Comparison of ENCODE assay signal across 17 cellular contexts in genomic region chr5:64952961-64953360, GRCh38.
A peak's percentile ranks its signal among the peaks of the same experiment; 100 is the strongest.
DNase-seq lines count a peak whose midpoint lies in the region; TF ChIP-seq lines count a peak whose summit lies in the region.
"Had no signal": no experiment of that assay in that cellular context is flagged by ENCODE, and none has a peak within 500 bp of the region (broad histone marks: within the 10 kb centered on the region; RNA-seq: fewer than 3 reads in every experiment).

No MANE protein-coding gene starts in this region.

- no peaks in the 10 kb centered on the region for H3K9me3 ChIP-seq in hepatocyte (ENCODE audit: low read depth)
- no peaks in the 10 kb centered on the region for H3K9me3 ChIP-seq in effector memory CD4-positive, alpha-beta T cell (ENCODE audit: control insufficient read depth, low read length)
- H3K9me3 ChIP-seq: BE2C, HAP-1 had no signal

- no peak overlapping the region for H3K4me2 ChIP-seq in hepatocyte

- no peaks in the 10 kb centered on the region for H3K27me3 ChIP-seq in hepatocyte
- no peaks in the 10 kb centered on the region for H3K27me3 ChIP-seq in effector memory CD4-positive, alpha-beta T cell (replicated peaks; ENCODE audit: control insufficient read depth, insufficient read depth, low read length, poor library complexity, severe bottlenecking)
- H3K27me3 ChIP-seq: BE2C had no signal

- H3K36me3 ChIP-seq in hepatocyte (replicated peaks; ENCODE audit: insufficient read depth, low read depth) = no peaks in the 10 kb centered on the region
- H3K36me3 ChIP-seq in effector memory CD4-positive, alpha-beta T cell (ENCODE audit: control insufficient read depth, insufficient read depth, low read length) = no peaks in the 10 kb centered on the region
- H3K36me3 ChIP-seq: BE2C, HAP-1 had no signal

- H3K4me1 ChIP-seq in hepatocyte (ENCODE audit: insufficient read depth) = peaks cover 5% of the 10 kb centered on the region
- no peaks in the 10 kb centered on the region for H3K4me1 ChIP-seq in effector memory CD4-positive, alpha-beta T cell (ENCODE audit: control insufficient read depth, insufficient read depth, low read length, poor library complexity, severe bottlenecking)
- H3K4me1 ChIP-seq: BE2C had no signal

- H3K4me3 ChIP-seq in AG10803 (ENCODE audit: low read length) = no peak overlapping the region
- no peak overlapping the region for H3K4me3 ChIP-seq in hepatocyte
- no peak overlapping the region for H3K4me3 ChIP-seq in effector memory CD4-positive, alpha-beta T cell (ENCODE audit: insufficient read depth, low read depth, low read length, poor library complexity, severe bottlenecking)
- H3K4me3 ChIP-seq: HAP-1 had no signal

- no peaks in the 10 kb centered on the region for H4K20me1 ChIP-seq in hepatocyte (ENCODE audit: insufficient read depth, poor library complexity, severe bottlenecking)

- H2AFZ ChIP-seq in hepatocyte = no peak overlapping the region

- DNase-seq in AG10803 (ENCODE audit: low read depth) (peak; percentile 68), GF-D8 (lab: John Stamatoyannopoulos, UW) (peak; percentile 25), NCI-H226 (peak; percentile 25), fibroblast of peridontal ligament (ENCODE audit: extremely low read depth) (peak; percentile 30), HPDE6-E6E7 (ENCODE audit: extremely low spot score) (no peak), hepatocyte (ENCODE audit: low spot score) (no peak)
- no peak for DNase-seq in effector memory CD4-positive, alpha-beta T cell
- no peak for DNase-seq in activated naive CD4-positive, alpha-beta T cell (lab: John Stamatoyannopoulos, UW)
- DNase-seq: ACHN; BE2C; CD4-positive, alpha-beta memory T cell; COR-L47; DMS153; DMS79 treated with DMSO at 0.1 percent for 48 hours; GDM1 had no signal

- no peaks in the 10 kb centered on the region for H3K79me2 ChIP-seq in hepatocyte

- no peak overlapping the region for H3K27ac ChIP-seq in hepatocyte
- H3K27ac ChIP-seq in effector memory CD4-positive, alpha-beta T cell (ENCODE audit: insufficient read depth, low read length, poor library complexity, severe bottlenecking) = no peak overlapping the region
- H3K27ac ChIP-seq: C4-2B had no signal

- TF ChIP-seq CTCF in AG10803 (conservative IDR thresholded peaks at IDR 0.05; ENCODE audit: low read length) (no peak), hepatocyte (IDR thresholded peaks at IDR 0.05; ENCODE audit: poor library complexity) (no peak)

- H3K9me2 ChIP-seq in hepatocyte (replicated peaks; ENCODE audit: insufficient read depth) = no peaks in the 10 kb centered on the region

Comparison
In these comparisons a context has a peak if more than half of its experiments do, and no peak if none do; other contexts are left out.
1. DNase-seq: peak in AG10803 (single experiment), GF-D8 (single experiment), NCI-H226 (single experiment) and fibroblast of peridontal ligament (single experiment); none in HPDE6-E6E7 (single experiment), hepatocyte (single experiment), effector memory CD4-positive, alpha-beta T cell (0 of 3) and activated naive CD4-positive, alpha-beta T cell (0 of 4).